10 cellular contexts compared by ENCODE assay signal in the genomic region with DNA sequence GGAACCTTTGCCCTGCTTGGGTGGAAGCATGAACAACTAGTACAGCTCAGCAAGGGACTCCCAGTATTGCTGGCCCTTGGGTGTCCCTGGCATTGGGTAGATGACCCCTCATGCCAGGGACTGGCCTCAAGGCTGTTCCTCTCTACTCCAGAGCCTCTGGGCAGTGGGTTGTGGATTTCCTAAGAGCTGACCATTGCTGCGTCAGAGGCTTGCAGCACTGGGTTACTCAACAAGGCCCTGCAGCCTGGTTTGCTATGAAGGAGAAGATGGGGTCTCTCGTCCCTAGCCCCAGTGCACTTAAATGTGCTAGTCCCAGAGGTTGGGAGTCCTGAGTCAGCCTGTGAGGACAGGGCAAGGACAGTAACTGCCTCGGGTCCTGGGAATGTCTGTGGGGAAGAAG. TPM values are rescaled to one million over a fixed set of nuclear protein-coding genes. Genes with fewer than 3 reads are reported as not detected.
DNase-seq lines count a peak whose midpoint lies in the region; ATAC-seq and TF ChIP-seq lines count a peak whose summit lies in the region.
"Had no signal": no experiment of that assay in that cellular context is flagged by ENCODE, and none has a peak within 500 bp of the region (broad histone marks: within the 10 kb centered on the region; RNA-seq: fewer than 3 reads in every experiment).

No MANE protein-coding gene starts in this region.

- H3K36me3 Mint-ChIP-seq in WTC11, result no peaks in the 10 kb centered on the region

- DNase-seq in NB4 (ENCODE audit: low read depth), result peak; percentile 61
- DNase-seq in adrenal gland, result peak in 5 of 7 donors; percentile 51 to 82 (median 66)
- no peak for DNase-seq in right lobe of liver
- no peak for DNase-seq in suprapubic skin (ENCODE audit: low spot score in 2 of 2)
- DNase-seq in NCI-H1436 treated with DMSO at 0.1 percent for 48 hours (lab: John Stamatoyannopoulos, UW), result no peak
- DNase-seq in HCEC 1CT, result no peak
- DNase-seq in WTC11 (ENCODE audit: low spot score), result no peak
- DNase-seq: activated CD4-positive, CD25-positive, alpha-beta regulatory T cell treated with anti-CD3 and anti-CD28 coated beads, Interleukin-2, amount 50 U/mL, for 72 hours; NCI-H524 treated with DMSO at 0.1 percent for 48 hours had no signal

- H3K27me3 ChIP-seq in adrenal gland (no peaks in the 10 kb centered on the region), right lobe of liver (no peaks in the 10 kb centered on the region), suprapubic skin (no peaks in the 10 kb centered on the region)

- TF ChIP-seq CTCF in NB4 (IDR thresholded peaks at IDR 0.05; ENCODE audit: low read depth, low read length), result no peak
- no peak for TF ChIP-seq CTCF in adrenal gland (IDR thresholded peaks at IDR 0.05)
- TF ChIP-seq CTCF in right lobe of liver (IDR thresholded peaks at IDR 0.05), result no peak
- no peak for TF ChIP-seq CTCF in suprapubic skin (IDR thresholded peaks at IDR 0.05)
- TF ChIP-seq CTCF in WTC11 (IDR thresholded peaks at IDR 0.05), result no peak

- peaks cover 29% of the 10 kb centered on the region for H3K27me3 Mint-ChIP-seq in WTC11 (ENCODE audit: low read depth)

- peaks cover 6% of the 10 kb centered on the region for H3K4me1 Mint-ChIP-seq in WTC11

- no peaks in the 10 kb centered on the region for H3K9me3 Mint-ChIP-seq in WTC11

- H3K36me3 ChIP-seq in adrenal gland (replicated peaks in 1 of 2), result no peaks in the 10 kb centered on the region
- H3K36me3 ChIP-seq in right lobe of liver, result no peaks in the 10 kb centered on the region
- no peaks in the 10 kb centered on the region for H3K36me3 ChIP-seq in suprapubic skin

- H3K9me3 ChIP-seq in adrenal gland (replicated peaks in 1 of 3) (no peaks in the 10 kb centered on the region), right lobe of liver (no peaks in the 10 kb centered on the region), suprapubic skin (no peaks in the 10 kb centered on the region)

- no peak overlapping the region for H3K4me3 Mint-ChIP-seq in WTC11

- intact Hi-C loops in adrenal gland (cut with DNase I) (loop anchor here in 1 of 2 donors (5.0 kb wide), 1 partner anchor 38 kb away; no protein-coding TSS in a partner anchor), right lobe of liver (cut with DNase I) (no loop called here)

- CTCF ChIA-PET in WTC11 (lab: Charles Lee), result no interaction called here

- TF ChIP-seq POLR2A in NB4 (IDR thresholded peaks at IDR 0.05; ENCODE audit: extremely low read depth, insufficient read length), result no peak
- no peak for TF ChIP-seq POLR2A in adrenal gland (IDR thresholded peaks at IDR 0.05)
- peak; percentile 39 for TF ChIP-seq POLR2A in right lobe of liver (IDR thresholded peaks at IDR 0.05)
- no peak for TF ChIP-seq POLR2A in suprapubic skin (IDR thresholded peaks at IDR 0.05)

- H3K4me1 ChIP-seq in adrenal gland (replicated peaks in 1 of 2) (peaks cover 31 to 79% of the 10 kb centered on the region in 2 donors), right lobe of liver (peaks cover 0 to 24% (median 8%) of the 10 kb centered on the region in 4 donors), suprapubic skin (peaks cover 85% of the 10 kb centered on the region)

- ATAC-seq in right lobe of liver (peak in 1 of 4 donors; percentile 2), WTC11 (no peak)

- H3K27ac ChIP-seq in adrenal gland (peak overlapping the region; percentile 34 to 90 (median 64)), right lobe of liver (peak overlapping the region; percentile 78 to 84 (median 79)), suprapubic skin (peak overlapping the region; percentile 88)

- H3K27ac Mint-ChIP-seq in WTC11, result no peak overlapping the region

- 20 to 66% (median 55%) methylated on average over 1 to 3 of the region's 3 CpGs for WGBS in adrenal gland, 4 donors
- WGBS in right lobe of liver (ENCODE audit: insufficient coverage, low coverage, low lambda C conversion rate, missing lambda C conversion rate), result 90% methylated on average over 2 of the region's 3 CpGs
- 100% methylated on average over 1 of the region's 3 CpGs for WGBS in suprapubic skin

- no peak for TF ChIP-seq EP300 in suprapubic skin (IDR thresholded peaks at IDR 0.05)

- H3K4me3 ChIP-seq in NB4 (ENCODE audit: low read depth, low read length), result peak overlapping the region; percentile 62
- peak overlapping the region in 1 of 4 donors; percentile 74 for H3K4me3 ChIP-seq in adrenal gland
- H3K4me3 ChIP-seq in right lobe of liver, result peak overlapping the region in 1 of 3 donors; percentile 2
- peak overlapping the region; percentile 73 for H3K4me3 ChIP-seq in suprapubic skin

- POLR2A ChIA-PET in WTC11 (lab: Charles Lee), result no interaction called here

TF ChIP-seq in WTC11, 78 proteins besides CTCF, POLR2A, EP300 and RAD21:
- no peak for TF ChIP-seq JAZF1 (CRISPR knock-in tag; IDR thresholded peaks at IDR 0.05)
- TF ChIP-seq, protein P1, sequence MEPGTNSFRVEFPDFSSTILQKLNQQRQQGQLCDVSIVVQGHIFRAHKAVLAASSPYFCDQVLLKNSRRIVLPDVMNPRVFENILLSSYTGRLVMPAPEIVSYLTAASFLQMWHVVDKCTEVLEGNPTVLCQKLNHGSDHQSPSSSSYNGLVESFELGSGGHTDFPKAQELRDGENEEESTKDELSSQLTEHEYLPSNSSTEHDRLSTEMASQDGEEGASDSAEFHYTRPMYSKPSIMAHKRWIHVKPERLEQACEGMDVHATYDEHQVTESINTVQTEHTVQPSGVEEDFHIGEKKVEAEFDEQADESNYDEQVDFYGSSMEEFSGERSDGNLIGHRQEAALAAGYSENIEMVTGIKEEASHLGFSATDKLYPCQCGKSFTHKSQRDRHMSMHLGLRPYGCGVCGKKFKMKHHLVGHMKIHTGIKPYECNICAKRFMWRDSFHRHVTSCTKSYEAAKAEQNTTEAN (CRISPR knock-in tag; IDR thresholded peaks at IDR 0.05), result no peak
- TF ChIP-seq GRHL2 (CRISPR knock-in tag; IDR thresholded peaks at IDR 0.05; ENCODE audit: insufficient replicate concordance, severe bottlenecking), result no peak
- TF ChIP-seq, protein P2, sequence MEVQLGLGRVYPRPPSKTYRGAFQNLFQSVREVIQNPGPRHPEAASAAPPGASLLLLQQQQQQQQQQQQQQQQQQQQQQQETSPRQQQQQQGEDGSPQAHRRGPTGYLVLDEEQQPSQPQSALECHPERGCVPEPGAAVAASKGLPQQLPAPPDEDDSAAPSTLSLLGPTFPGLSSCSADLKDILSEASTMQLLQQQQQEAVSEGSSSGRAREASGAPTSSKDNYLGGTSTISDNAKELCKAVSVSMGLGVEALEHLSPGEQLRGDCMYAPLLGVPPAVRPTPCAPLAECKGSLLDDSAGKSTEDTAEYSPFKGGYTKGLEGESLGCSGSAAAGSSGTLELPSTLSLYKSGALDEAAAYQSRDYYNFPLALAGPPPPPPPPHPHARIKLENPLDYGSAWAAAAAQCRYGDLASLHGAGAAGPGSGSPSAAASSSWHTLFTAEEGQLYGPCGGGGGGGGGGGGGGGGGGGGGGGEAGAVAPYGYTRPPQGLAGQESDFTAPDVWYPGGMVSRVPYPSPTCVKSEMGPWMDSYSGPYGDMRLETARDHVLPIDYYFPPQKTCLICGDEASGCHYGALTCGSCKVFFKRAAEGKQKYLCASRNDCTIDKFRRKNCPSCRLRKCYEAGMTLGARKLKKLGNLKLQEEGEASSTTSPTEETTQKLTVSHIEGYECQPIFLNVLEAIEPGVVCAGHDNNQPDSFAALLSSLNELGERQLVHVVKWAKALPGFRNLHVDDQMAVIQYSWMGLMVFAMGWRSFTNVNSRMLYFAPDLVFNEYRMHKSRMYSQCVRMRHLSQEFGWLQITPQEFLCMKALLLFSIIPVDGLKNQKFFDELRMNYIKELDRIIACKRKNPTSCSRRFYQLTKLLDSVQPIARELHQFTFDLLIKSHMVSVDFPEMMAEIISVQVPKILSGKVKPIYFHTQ (CRISPR knock-in tag; IDR thresholded peaks at IDR 0.05), result no peak
- no peak for TF ChIP-seq CREM (CRISPR knock-in tag; IDR thresholded peaks at IDR 0.05)
- no peak for TF ChIP-seq ZNF396 (CRISPR knock-in tag; IDR thresholded peaks at IDR 0.05; ENCODE audit: borderline replicate concordance)
- TF ChIP-seq, protein P3, sequence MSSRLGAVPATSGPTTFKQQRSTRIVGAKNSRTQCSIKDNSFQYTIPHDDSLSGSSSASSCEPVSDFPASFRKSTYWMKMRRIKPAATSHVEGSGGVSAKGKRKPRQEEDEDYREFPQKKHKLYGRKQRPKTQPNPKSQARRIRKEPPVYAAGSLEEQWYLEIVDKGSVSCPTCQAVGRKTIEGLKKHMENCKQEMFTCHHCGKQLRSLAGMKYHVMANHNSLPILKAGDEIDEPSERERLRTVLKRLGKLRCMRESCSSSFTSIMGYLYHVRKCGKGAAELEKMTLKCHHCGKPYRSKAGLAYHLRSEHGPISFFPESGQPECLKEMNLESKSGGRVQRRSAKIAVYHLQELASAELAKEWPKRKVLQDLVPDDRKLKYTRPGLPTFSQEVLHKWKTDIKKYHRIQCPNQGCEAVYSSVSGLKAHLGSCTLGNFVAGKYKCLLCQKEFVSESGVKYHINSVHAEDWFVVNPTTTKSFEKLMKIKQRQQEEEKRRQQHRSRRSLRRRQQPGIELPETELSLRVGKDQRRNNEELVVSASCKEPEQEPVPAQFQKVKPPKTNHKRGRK (CRISPR knock-in tag; IDR thresholded peaks at IDR 0.05; ENCODE audit: borderline replicate concordance), result no peak
- no peak for TF ChIP-seq MYBL2 (CRISPR knock-in tag; IDR thresholded peaks at IDR 0.05)
- no peak for TF ChIP-seq ZBTB21 (CRISPR knock-in tag; IDR thresholded peaks at IDR 0.05; ENCODE audit: borderline replicate concordance)

RNA-seq across cellular contexts. Expression of a gene that starts 2.5 kb away (rescaled TPM):
- total RNA-seq in adrenal gland (10 to 100 TPM; 14.1 to 71.7 (median 41.5) TPM), right lobe of liver (10 to 100 TPM in 3 of 6 experiments, 1 to 10 TPM in 3; 6.1 to 17.1 (median 10.1) TPM), suprapubic skin (10 to 100 TPM; 16.3 to 50.7 (median 33.6) TPM), WTC11 (2021) (0.74 to 1.3 TPM (median 0.78 TPM) in 3 replicates)
- 10 to 100 TPM; 10.8 to 17.1 (median 15.3) TPM for polyA plus RNA-seq in adrenal gland

RNA-seq across cellular contexts. Expression of a gene that starts 51.2 kb away (rescaled TPM):
- under 1 TPM in 6 of 8 donors, not detected in 2; 0.07 to 0.48 (median 0.11) TPM for total RNA-seq in adrenal gland
- polyA plus RNA-seq in adrenal gland, result under 1 TPM; 0.07 to 0.08 (median 0.07) TPM
- under 1 TPM in 1 of 6 experiments, not detected in 5; 0.05 TPM for total RNA-seq in right lobe of liver
- under 1 TPM in 2 of 4 donors, not detected in 2; 0.17 to 0.48 TPM for total RNA-seq in suprapubic skin
- total RNA-seq in WTC11 (2021), result 0.48 to 0.99 TPM (median 0.85 TPM) in 3 replicates
- total RNA-seq: lung microvascular endothelial cell had no signal

Comparison
In these comparisons a context has a peak if more than half of its experiments do, and no peak if none do; other contexts are left out.
1. DNase-seq: peak in NB4 (single experiment) and adrenal gland (5 of 7); none in right lobe of liver (0 of 3), suprapubic skin (0 of 2), NCI-H1436 treated with DMSO at 0.1 percent for 48 hours (single experiment), HCEC 1CT (single experiment) and WTC11 (single experiment).
2. Peak in every context shown above with its lines, with median percentiles within 50 percentile points of each other: H3K27ac ChIP-seq.